Comparison of ENCODE assay signal across 1 cellular context in genomic region chr7:45885264-45885882, GRCh38.
TF ChIP-seq lines count a peak whose summit lies in the region.

No MANE protein-coding gene starts in this region.

TF ChIP-seq in HepG2, 621 proteins besides CTCF, POLR2A, EP300 and RAD21 (continued from another document and continues in another):
- TF ChIP-seq ZNF407 (CRISPR knock-in tag; IDR thresholded peaks at IDR 0.05; ENCODE audit: not compliant biosample characterization) (no peak), NAIF1 (CRISPR knock-in tag; IDR thresholded peaks at IDR 0.05; ENCODE audit: borderline replicate concordance) (peak; percentile 57; the same call in 1 of the 2 replicates), NFE2 (CRISPR knock-in tag; IDR thresholded peaks at IDR 0.05) (no peak), ZNF382 (CRISPR knock-in tag; IDR thresholded peaks at IDR 0.05; ENCODE audit: borderline replicate concordance) (no peak), ZNF414 (CRISPR knock-in tag; IDR thresholded peaks at IDR 0.05) (no peak; the same call in 1 of the 2 replicates), SMYD3 (CRISPR knock-in tag; IDR thresholded peaks at IDR 0.05) (peak; percentile 84; the same call in 1 of the 2 replicates), CREB3 (CRISPR knock-in tag; IDR thresholded peaks at IDR 0.05) (0 out of 2 replicates have a peak, but pooled peaks have one; percentile 12), NR2C2 (CRISPR knock-in tag; IDR thresholded peaks at IDR 0.05; ENCODE audit: borderline replicate concordance) (peak; percentile 77), ZC3H4 (CRISPR knock-in tag; IDR thresholded peaks at IDR 0.05; ENCODE audit: borderline replicate concordance) (no peak; the same call in 1 of the 2 replicates), SP4 (CRISPR knock-in tag; IDR thresholded peaks at IDR 0.05) (0 out of 2 replicates have a peak, but pooled peaks have one; percentile 67), ZNF577 (CRISPR knock-in tag; IDR thresholded peaks at IDR 0.05; ENCODE audit: borderline replicate concordance, low read depth) (no peak), SALL1 (CRISPR knock-in tag; IDR thresholded peaks at IDR 0.05) (peak; percentile 99), ZNF460 (CRISPR knock-in tag; IDR thresholded peaks at IDR 0.05; ENCODE audit: borderline replicate concordance) (peak; percentile 70; the same call in 1 of the 2 replicates), ZNF800 (CRISPR knock-in tag; IDR thresholded peaks at IDR 0.05) (peak; percentile 62; the same call in 1 of the 2 replicates), PHF21A (CRISPR knock-in tag; IDR thresholded peaks at IDR 0.05) (peak; percentile 99), ETV5 (CRISPR knock-in tag; IDR thresholded peaks at IDR 0.05; ENCODE audit: borderline replicate concordance) (peak; percentile 98; the same call in 1 of the 2 replicates), HOXA5 (CRISPR knock-in tag; IDR thresholded peaks at IDR 0.05) (peak; percentile 85), HNF1A (IDR thresholded peaks at IDR 0.05; ENCODE audit: low read depth) (peak; percentile 86), HNF1A (CRISPR knock-in tag; IDR thresholded peaks at IDR 0.05; ENCODE audit: borderline replicate concordance) (peak; percentile 91), DR1 (CRISPR knock-in tag; IDR thresholded peaks at IDR 0.05) (no peak), ZFP82 (CRISPR knock-in tag; IDR thresholded peaks at IDR 0.05; ENCODE audit: borderline replicate concordance) (no peak; the same call in 1 of the 2 replicates), ZFP36 (IDR thresholded peaks at IDR 0.05; ENCODE audit: borderline replicate concordance, low read depth, low read length, partially characterized antibody) (no peak), ZNF225 (CRISPR knock-in tag; IDR thresholded peaks at IDR 0.05) (no peak)
- TF ChIP-seq, protein P1, sequence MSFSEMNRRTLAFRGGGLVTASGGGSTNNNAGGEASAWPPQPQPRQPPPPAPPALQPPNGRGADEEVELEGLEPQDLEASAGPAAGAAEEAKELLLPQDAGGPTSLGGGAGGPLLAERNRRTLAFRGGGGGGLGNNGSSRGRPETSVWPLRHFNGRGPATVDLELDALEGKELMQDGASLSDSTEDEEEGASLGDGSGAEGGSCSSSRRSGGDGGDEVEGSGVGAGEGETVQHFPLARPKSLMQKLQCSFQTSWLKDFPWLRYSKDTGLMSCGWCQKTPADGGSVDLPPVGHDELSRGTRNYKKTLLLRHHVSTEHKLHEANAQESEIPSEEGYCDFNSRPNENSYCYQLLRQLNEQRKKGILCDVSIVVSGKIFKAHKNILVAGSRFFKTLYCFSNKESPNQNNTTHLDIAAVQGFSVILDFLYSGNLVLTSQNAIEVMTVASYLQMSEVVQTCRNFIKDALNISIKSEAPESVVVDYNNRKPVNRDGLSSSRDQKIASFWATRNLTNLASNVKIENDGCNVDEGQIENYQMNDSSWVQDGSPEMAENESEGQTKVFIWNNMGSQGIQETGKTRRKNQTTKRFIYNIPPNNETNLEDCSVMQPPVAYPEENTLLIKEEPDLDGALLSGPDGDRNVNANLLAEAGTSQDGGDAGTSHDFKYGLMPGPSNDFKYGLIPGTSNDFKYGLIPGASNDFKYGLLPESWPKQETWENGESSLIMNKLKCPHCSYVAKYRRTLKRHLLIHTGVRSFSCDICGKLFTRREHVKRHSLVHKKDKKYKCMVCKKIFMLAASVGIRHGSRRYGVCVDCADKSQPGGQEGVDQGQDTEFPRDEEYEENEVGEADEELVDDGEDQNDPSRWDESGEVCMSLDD (CRISPR knock-in tag; IDR thresholded peaks at IDR 0.05; ENCODE audit: borderline replicate concordance), result no peak
- TF ChIP-seq, protein P2, sequence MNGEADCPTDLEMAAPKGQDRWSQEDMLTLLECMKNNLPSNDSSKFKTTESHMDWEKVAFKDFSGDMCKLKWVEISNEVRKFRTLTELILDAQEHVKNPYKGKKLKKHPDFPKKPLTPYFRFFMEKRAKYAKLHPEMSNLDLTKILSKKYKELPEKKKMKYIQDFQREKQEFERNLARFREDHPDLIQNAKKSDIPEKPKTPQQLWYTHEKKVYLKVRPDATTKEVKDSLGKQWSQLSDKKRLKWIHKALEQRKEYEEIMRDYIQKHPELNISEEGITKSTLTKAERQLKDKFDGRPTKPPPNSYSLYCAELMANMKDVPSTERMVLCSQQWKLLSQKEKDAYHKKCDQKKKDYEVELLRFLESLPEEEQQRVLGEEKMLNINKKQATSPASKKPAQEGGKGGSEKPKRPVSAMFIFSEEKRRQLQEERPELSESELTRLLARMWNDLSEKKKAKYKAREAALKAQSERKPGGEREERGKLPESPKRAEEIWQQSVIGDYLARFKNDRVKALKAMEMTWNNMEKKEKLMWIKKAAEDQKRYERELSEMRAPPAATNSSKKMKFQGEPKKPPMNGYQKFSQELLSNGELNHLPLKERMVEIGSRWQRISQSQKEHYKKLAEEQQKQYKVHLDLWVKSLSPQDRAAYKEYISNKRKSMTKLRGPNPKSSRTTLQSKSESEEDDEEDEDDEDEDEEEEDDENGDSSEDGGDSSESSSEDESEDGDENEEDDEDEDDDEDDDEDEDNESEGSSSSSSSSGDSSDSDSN (CRISPR knock-in tag; IDR thresholded peaks at IDR 0.05), result peak; percentile 71
- TF ChIP-seq, protein P3, sequence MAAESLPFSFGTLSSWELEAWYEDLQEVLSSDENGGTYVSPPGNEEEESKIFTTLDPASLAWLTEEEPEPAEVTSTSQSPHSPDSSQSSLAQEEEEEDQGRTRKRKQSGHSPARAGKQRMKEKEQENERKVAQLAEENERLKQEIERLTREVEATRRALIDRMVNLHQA (CRISPR knock-in tag; IDR thresholded peaks at IDR 0.05), result peak; percentile 85; the same call in 1 of the 2 replicates
- TF ChIP-seq, protein P4, sequence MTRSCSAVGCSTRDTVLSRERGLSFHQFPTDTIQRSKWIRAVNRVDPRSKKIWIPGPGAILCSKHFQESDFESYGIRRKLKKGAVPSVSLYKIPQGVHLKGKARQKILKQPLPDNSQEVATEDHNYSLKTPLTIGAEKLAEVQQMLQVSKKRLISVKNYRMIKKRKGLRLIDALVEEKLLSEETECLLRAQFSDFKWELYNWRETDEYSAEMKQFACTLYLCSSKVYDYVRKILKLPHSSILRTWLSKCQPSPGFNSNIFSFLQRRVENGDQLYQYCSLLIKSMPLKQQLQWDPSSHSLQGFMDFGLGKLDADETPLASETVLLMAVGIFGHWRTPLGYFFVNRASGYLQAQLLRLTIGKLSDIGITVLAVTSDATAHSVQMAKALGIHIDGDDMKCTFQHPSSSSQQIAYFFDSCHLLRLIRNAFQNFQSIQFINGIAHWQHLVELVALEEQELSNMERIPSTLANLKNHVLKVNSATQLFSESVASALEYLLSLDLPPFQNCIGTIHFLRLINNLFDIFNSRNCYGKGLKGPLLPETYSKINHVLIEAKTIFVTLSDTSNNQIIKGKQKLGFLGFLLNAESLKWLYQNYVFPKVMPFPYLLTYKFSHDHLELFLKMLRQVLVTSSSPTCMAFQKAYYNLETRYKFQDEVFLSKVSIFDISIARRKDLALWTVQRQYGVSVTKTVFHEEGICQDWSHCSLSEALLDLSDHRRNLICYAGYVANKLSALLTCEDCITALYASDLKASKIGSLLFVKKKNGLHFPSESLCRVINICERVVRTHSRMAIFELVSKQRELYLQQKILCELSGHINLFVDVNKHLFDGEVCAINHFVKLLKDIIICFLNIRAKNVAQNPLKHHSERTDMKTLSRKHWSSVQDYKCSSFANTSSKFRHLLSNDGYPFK (CRISPR knock-in tag; IDR thresholded peaks at IDR 0.05; ENCODE audit: borderline replicate concordance), result no peak
